1 cellular context compared by ENCODE assay signal in the genomic region with DNA sequence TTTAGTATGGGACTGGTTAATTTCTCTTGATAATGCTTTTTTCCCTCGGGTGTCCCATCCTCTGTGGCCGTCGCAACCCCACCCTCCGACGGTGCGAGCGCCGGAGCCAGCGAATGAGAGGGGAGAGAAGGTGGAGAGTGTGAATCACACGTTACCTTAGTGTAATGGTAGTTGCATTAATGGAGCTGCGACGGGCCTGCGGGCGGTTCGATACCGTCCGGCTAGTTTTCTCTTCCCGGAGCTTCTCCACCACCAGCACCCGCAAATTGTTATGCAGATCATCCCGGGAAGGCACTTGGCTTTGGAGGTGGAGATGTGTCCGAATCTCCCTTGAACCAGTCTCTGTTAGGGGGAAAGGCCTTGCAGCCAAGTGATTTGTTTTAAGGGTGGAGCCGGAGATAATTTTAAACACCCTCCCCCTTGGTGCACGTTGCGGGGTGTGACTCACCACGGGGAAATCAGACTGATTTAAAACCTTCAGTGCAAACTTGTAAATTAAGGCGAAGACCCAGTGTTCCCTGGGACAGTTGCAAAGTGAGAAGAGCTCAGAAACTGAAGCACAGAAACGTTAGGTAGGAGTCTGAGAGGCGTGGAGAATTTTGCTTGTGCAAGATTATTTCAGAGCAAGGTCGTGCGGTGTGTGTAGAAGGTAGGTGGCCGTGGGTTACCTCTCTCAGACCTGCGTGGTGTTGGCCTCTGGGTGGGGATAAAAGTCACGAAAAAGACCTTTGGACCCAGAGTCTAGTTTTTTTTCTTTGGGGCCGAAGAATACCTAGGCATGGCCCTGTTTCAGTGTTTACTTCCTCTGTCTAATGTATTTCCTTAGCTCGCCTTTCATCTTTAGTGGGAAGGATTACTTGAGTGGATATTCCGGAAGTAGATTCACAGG.
TF ChIP-seq lines count a peak whose summit lies in the region.

No MANE protein-coding gene starts in this region.

TF ChIP-seq in HEK293, 187 proteins besides CTCF, POLR2A, EP300 and RAD21 (continued from another document):
- TF ChIP-seq ZNF426 (tag by site-specific recombination; IDR thresholded peaks at IDR 0.05), result no peak
- no peak for TF ChIP-seq TRIM28 (IDR thresholded peaks at IDR 0.05; ENCODE audit: borderline replicate concordance, low read length)
- TF ChIP-seq ZNF837 (tag by site-specific recombination; IDR thresholded peaks at IDR 0.05), result no peak
- TF ChIP-seq ZNF148 (tag by site-specific recombination; IDR thresholded peaks at IDR 0.05; ENCODE audit: borderline replicate concordance), result no peak
- no peak for TF ChIP-seq ZFP3 (tag by site-specific recombination; IDR thresholded peaks at IDR 0.05; ENCODE audit: low read depth)
